Comparison of ENCODE assay signal across 23 cellular contexts in genomic region chr4:23114538-23114937, GRCh38.
"Had no signal": no experiment of that assay in that cellular context is flagged by ENCODE, and none has a peak within 500 bp of the region (broad histone marks: within the 10 kb centered on the region; RNA-seq: fewer than 3 reads in every experiment).

No MANE protein-coding gene starts in this region.

- H3K36me3 Mint-ChIP-seq: immature natural killer cell; memory B cell; mesothelial cell of epicardium; stimulated activated naive B cell treated with anti-CD40 and anti-IgM and Interleukin-4, amounts not matched to agents 10 μg/mL and 1 μg/mL and 100 μg/mL, for 72 hours had no signal

- H3K4me1 Mint-ChIP-seq: immature natural killer cell; memory B cell; stimulated activated naive B cell treated with anti-CD40 and anti-IgM and Interleukin-4, amounts not matched to agents 10 μg/mL and 1 μg/mL and 100 μg/mL, for 72 hours; stimulated activated naive CD8-positive, alpha-beta T cell treated with anti-CD3 and anti-CD28 coated beads, Interleukin-15, amount 100 ng/mL, for 72 hours had no signal

- H3K27ac Mint-ChIP-seq: dendritic cell treated with granulocyte-macrophage colony-stimulating factor and Interleukin-4, amounts not matched to agents 40 ng/mL and 50 ng/mL, for 4 days; effector memory CD8-positive, alpha-beta T cell; immature natural killer cell; memory B cell; mesothelial cell of epicardium; natural killer cell treated with Interleukin-12 subunit alpha and Interleukin-12 subunit beta and Interleukin-15 and Interleukin-18, amount 100 ng/mL, for 72 hours; stimulated activated naive B cell treated with anti-CD40 and anti-IgM and Interleukin-4, amounts not matched to agents 10 μg/mL and 1 μg/mL and 100 μg/mL, for 72 hours; stimulated activated naive CD8-positive, alpha-beta T cell treated with anti-CD3 and anti-CD28 coated beads, Interleukin-15, amount 100 ng/mL, for 72 hours had no signal

- DNase-seq: effector memory CD8-positive, alpha-beta T cell; gastrocnemius medialis; glutamatergic neuron; immature natural killer cell; left ventricle myocardium inferior; lower lobe of right lung; psoas muscle; retina; stimulated activated CD4-positive, alpha-beta T cell treated with anti-CD3 and anti-CD28 coated beads, Interleukin-2, amount 100 ng/mL, for 24 hours; stimulated activated CD4-positive, alpha-beta T cell treated with anti-CD3 and anti-CD28 coated beads, Interleukin-4, amount 100 ng/mL, for 4 hours; stimulated activated naive B cell treated with anti-CD40 and anti-IgM and Interleukin-4, amounts not matched to agents 10 μg/mL and 1 μg/mL and 100 μg/mL, for 72 hours; stimulated activated naive CD8-positive, alpha-beta T cell treated with anti-CD3 and anti-CD28 coated beads, Interleukin-15, amount 100 ng/mL, for 72 hours; testis; upper lobe of right lung had no signal

- ATAC-seq: effector memory CD8-positive, alpha-beta T cell; gastrocnemius medialis; lower lobe of right lung; natural killer cell treated with Interleukin-12 subunit alpha and Interleukin-12 subunit beta and Interleukin-15 and Interleukin-18, amount 100 ng/mL, for 72 hours; psoas muscle; sciatic nerve; stimulated activated naive B cell treated with anti-CD40 and anti-IgM and Interleukin-4, amounts not matched to agents 10 μg/mL and 1 μg/mL and 100 μg/mL, for 72 hours; stimulated activated naive CD8-positive, alpha-beta T cell treated with anti-CD3 and anti-CD28 coated beads, Interleukin-15, amount 100 ng/mL, for 72 hours; upper lobe of right lung had no signal

- H3K27me3 Mint-ChIP-seq: dendritic cell treated with granulocyte-macrophage colony-stimulating factor and Interleukin-4, amounts not matched to agents 40 ng/mL and 50 ng/mL, for 4 days; effector memory CD8-positive, alpha-beta T cell; memory B cell; natural killer cell treated with Interleukin-12 subunit alpha and Interleukin-12 subunit beta and Interleukin-15 and Interleukin-18, amount 100 ng/mL, for 72 hours; stimulated activated naive B cell treated with anti-CD40 and anti-IgM and Interleukin-4, amounts not matched to agents 10 μg/mL and 1 μg/mL and 100 μg/mL, for 72 hours; stimulated activated naive CD8-positive, alpha-beta T cell treated with anti-CD3 and anti-CD28 coated beads, Interleukin-15, amount 100 ng/mL, for 72 hours had no signal

- H3K4me3 Mint-ChIP-seq: dendritic cell treated with granulocyte-macrophage colony-stimulating factor and Interleukin-4, amounts not matched to agents 40 ng/mL and 50 ng/mL, for 4 days; effector memory CD8-positive, alpha-beta T cell; immature natural killer cell; memory B cell; mesothelial cell of epicardium; natural killer cell treated with Interleukin-12 subunit alpha and Interleukin-12 subunit beta and Interleukin-15 and Interleukin-18, amount 100 ng/mL, for 72 hours; stimulated activated naive B cell treated with anti-CD40 and anti-IgM and Interleukin-4, amounts not matched to agents 10 μg/mL and 1 μg/mL and 100 μg/mL, for 72 hours; stimulated activated naive CD8-positive, alpha-beta T cell treated with anti-CD3 and anti-CD28 coated beads, Interleukin-15, amount 100 ng/mL, for 72 hours had no signal

- H3K4me3 ChIP-seq: esophagus muscularis mucosa, gastrocnemius medialis, left ventricle myocardium inferior, lower lobe of right lung, psoas muscle, skin epidermis, testis, tibial nerve, upper lobe of right lung, vagina had no signal

- H3K9me3 Mint-ChIP-seq: dendritic cell treated with granulocyte-macrophage colony-stimulating factor and Interleukin-4, amounts not matched to agents 40 ng/mL and 50 ng/mL, for 4 days; mesothelial cell of epicardium had no signal
